In the genomic region with DNA sequence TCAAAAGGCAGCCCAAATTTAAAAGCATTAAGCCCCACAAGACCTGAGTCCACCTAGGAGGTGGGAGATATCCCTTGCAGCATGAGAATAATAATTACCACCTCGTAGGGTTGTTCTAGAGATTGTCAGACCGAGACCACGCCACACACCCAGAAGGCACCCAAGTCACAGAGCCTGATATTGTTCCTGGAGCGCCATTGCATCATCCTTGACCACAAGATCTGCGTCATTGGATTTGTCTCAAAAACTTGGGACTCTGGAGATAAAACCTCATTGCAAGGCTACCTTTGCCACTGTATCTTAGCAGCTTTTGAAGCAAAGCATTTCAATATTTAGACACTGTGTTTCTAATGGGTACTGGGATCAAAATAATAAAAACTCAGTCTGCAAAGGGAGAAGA, we compare ENCODE assay signal across 10 cellular contexts. TPM values are rescaled to one million over a fixed set of nuclear protein-coding genes. Genes with fewer than 3 reads are reported as not detected.
DNase-seq lines count a peak whose midpoint lies in the region; ATAC-seq, FAIRE-seq and TF ChIP-seq lines count a peak whose summit lies in the region.
"Had no signal": no experiment of that assay in that cellular context is flagged by ENCODE, and none has a peak within 500 bp of the region (broad histone marks: within the 10 kb centered on the region; RNA-seq: fewer than 3 reads in every experiment).

No MANE protein-coding gene starts in this region.

- dilution Hi-C loops in keratinocyte (cut with MboI; ENCODE audit: extremely low pct_ligation_motif_present, low sequenced_read_pairs) = no loop called here

- POLR2A ChIA-PET in activated CD8-positive, alpha-beta T cell treated with anti-CD3 and anti-CD28 coated beads for 36 hours (lab: Charles Lee) = interaction anchor here (0.7 to 2.3 kb wide), 8 partner anchors 10 to 582 kb away, joined by 3 to 19 read pairs (median 4); no protein-coding TSS in a partner anchor

- no peaks in the 10 kb centered on the region for H3K36me3 ChIP-seq in BLaER1
- H3K36me3 ChIP-seq in keratinocyte (ENCODE audit: control insufficient read depth in 2 of 2, extremely low read depth in 1 of 2, insufficient read depth in 2 of 2, low read length in 2 of 2) = no peaks in the 10 kb centered on the region
- no peaks in the 10 kb centered on the region for H3K36me3 ChIP-seq in heart left ventricle

- H3K9ac ChIP-seq in BLaER1 (no peak overlapping the region), keratinocyte (ENCODE audit: control insufficient read depth, extremely low read depth, insufficient read depth, low read length) (peak overlapping the region; percentile 49)

- peaks cover 10% of the 10 kb centered on the region for H3K9me3 Mint-ChIP-seq in activated CD8-positive, alpha-beta T cell treated with anti-CD3 and anti-CD28 coated beads for 36 hours

- H3K9me1 ChIP-seq in keratinocyte (ENCODE audit: control insufficient read depth, extremely low read depth, insufficient read depth, low read length) = no peaks in the 10 kb centered on the region

- peak overlapping the region; percentile 97 for H3K27ac Mint-ChIP-seq in activated CD8-positive, alpha-beta T cell treated with anti-CD3 and anti-CD28 coated beads for 36 hours

- H2AFZ ChIP-seq in keratinocyte (ENCODE audit: control insufficient read depth, low read length) = no peak overlapping the region

- H3K27ac ChIP-seq in BLaER1 = no peak overlapping the region
- H3K27ac ChIP-seq in HL-60 (replicated peaks) = peak overlapping the region; percentile 67
- H3K27ac ChIP-seq in keratinocyte (ENCODE audit: control insufficient read depth, insufficient read depth, low read length) = peak overlapping the region; percentile 86
- peak overlapping the region in 1 of 12 donors; percentile 69 for H3K27ac ChIP-seq in heart left ventricle
- H3K27ac ChIP-seq: VCaP had no signal

- peaks cover 11% of the 10 kb centered on the region for H3K36me3 Mint-ChIP-seq in activated CD8-positive, alpha-beta T cell treated with anti-CD3 and anti-CD28 coated beads for 36 hours (ENCODE audit: low read depth)

- H3K4me1 Mint-ChIP-seq in activated CD8-positive, alpha-beta T cell treated with anti-CD3 and anti-CD28 coated beads for 36 hours (ENCODE audit: low read depth) = peaks cover 56% of the 10 kb centered on the region

- H3K4me1 ChIP-seq in BLaER1 (peaks cover 38% of the 10 kb centered on the region), keratinocyte (ENCODE audit: control insufficient read depth, extremely low read depth, insufficient read depth, low read length) (peaks cover 27% of the 10 kb centered on the region), heart left ventricle (peaks cover 0 to 16% (median 0%) of the 10 kb centered on the region in 12 donors)

- peak in 1 of 2 experiments; percentile 53 for DNase-seq in HL-60 (ENCODE audit: low read depth in 1 of 2, low spot score in 1 of 2)
- no peak for DNase-seq in activated CD8-positive, alpha-beta T cell treated with anti-CD3 and anti-CD28 coated beads for 36 hours
- no peak for DNase-seq in keratinocyte (ENCODE audit: low read depth, low spot score)
- no peak for DNase-seq in stimulated activated CD4-positive, alpha-beta T cell treated with anti-CD3 and anti-CD28 coated beads, Interleukin-2, amount 100 ng/mL, for 48 hours
- DNase-seq in NOMO-1 treated with DMSO at 0.1 percent for 48 hours (lab: John Stamatoyannopoulos, UW; ENCODE audit: unreplicated experiment) = no peak
- no peak for DNase-seq in heart left ventricle
- DNase-seq in GF-D8 (lab: John Stamatoyannopoulos, UW) = no peak
- DNase-seq: amniotic stem cell had no signal

- WGBS in heart left ventricle, 4 donors = 77 to 96% (median 82%) methylated on average over 5 of the region's 5 CpGs

- no peak for FAIRE-seq in keratinocyte (lab: Jason Lieb, UNC)

- intact Hi-C loops in activated CD8-positive, alpha-beta T cell treated with anti-CD3 and anti-CD28 coated beads for 36 hours (cut with micrococcal nuclease) = no loop called here
- intact Hi-C loops in heart left ventricle (cut with DNase I) = no loop called here

- no peaks in the 10 kb centered on the region for H3K79me2 ChIP-seq in keratinocyte (ENCODE audit: control insufficient read depth, insufficient read depth, low read length)

- no peaks in the 10 kb centered on the region for H3K27me3 Mint-ChIP-seq in activated CD8-positive, alpha-beta T cell treated with anti-CD3 and anti-CD28 coated beads for 36 hours

- no peaks in the 10 kb centered on the region for H3K27me3 ChIP-seq in BLaER1
- no peaks in the 10 kb centered on the region for H3K27me3 ChIP-seq in HL-60 (ENCODE audit: insufficient read depth, poor library complexity, severe bottlenecking)
- H3K27me3 ChIP-seq in keratinocyte (ENCODE audit: control insufficient read depth, extremely low read depth, insufficient read depth, low read length) = no peaks in the 10 kb centered on the region
- H3K27me3 ChIP-seq in heart left ventricle = no peaks in the 10 kb centered on the region

- no peak for ATAC-seq in activated CD8-positive, alpha-beta T cell treated with anti-CD3 and anti-CD28 coated beads for 36 hours
- ATAC-seq in heart left ventricle = no peak

- TF ChIP-seq POLR2A in heart left ventricle (IDR thresholded peaks at IDR 0.05) = no peak

- H3K9me3 ChIP-seq in BLaER1 = no peaks in the 10 kb centered on the region; the same call in 1 of the 2 replicates
- H3K9me3 ChIP-seq in keratinocyte (ENCODE audit: control insufficient read depth, low read depth, low read length) = peaks cover 2% of the 10 kb centered on the region
- peaks cover 0 to 4% (median 0%) of the 10 kb centered on the region in 12 donors for H3K9me3 ChIP-seq in heart left ventricle

- H4K20me1 ChIP-seq in BLaER1 (no peaks in the 10 kb centered on the region), keratinocyte (ENCODE audit: control insufficient read depth, extremely low read depth, insufficient read depth, low read length) (no peaks in the 10 kb centered on the region)

- no peak overlapping the region for H3K4me3 ChIP-seq in BLaER1
- H3K4me3 ChIP-seq in HL-60 (replicated peaks; ENCODE audit: insufficient read depth, low read length) = no peak overlapping the region
- no peak overlapping the region for H3K4me3 ChIP-seq in keratinocyte (ENCODE audit: control insufficient read depth in 2 of 3, extremely low read depth in 1 of 3, insufficient read depth in 2 of 3, low read depth in 1 of 3, low read length in 3 of 3)
- H3K4me3 ChIP-seq in heart left ventricle = peak overlapping the region in 1 of 12 donors; percentile 12

- TF ChIP-seq CTCF in HL-60 (IDR thresholded peaks at IDR 0.05; ENCODE audit: insufficient read depth, low read length) (no peak), keratinocyte (optimal IDR thresholded peaks at IDR 0.05 in 1 of 3, IDR thresholded peaks at IDR 0.05 in 1 of 3, conservative IDR thresholded peaks at IDR 0.05 in 1 of 3; ENCODE audit: extremely low read depth in 1 of 3, insufficient read depth in 2 of 3, low read length in 3 of 3) (no peak), heart left ventricle (IDR thresholded peaks at IDR 0.05) (no peak)
- no peak for TF ChIP-seq CTCF in activated CD8-positive, alpha-beta T cell treated with anti-CD3 and anti-CD28 coated beads for 36 hours (IDR thresholded peaks at IDR 0.05)

- CTCF ChIA-PET in activated CD8-positive, alpha-beta T cell treated with anti-CD3 and anti-CD28 coated beads for 36 hours (lab: Charles Lee) = interaction anchor here (1.3 to 1.4 kb wide), 2 partner anchors 11 to 25 kb away, joined by 4 to 7 read pairs; no protein-coding TSS in a partner anchor

- peak overlapping the region; percentile 70 for H3K4me3 Mint-ChIP-seq in activated CD8-positive, alpha-beta T cell treated with anti-CD3 and anti-CD28 coated beads for 36 hours

- H3K4me2 ChIP-seq in BLaER1 (peak overlapping the region; percentile 64), keratinocyte (ENCODE audit: control insufficient read depth, extremely low read depth, insufficient read depth, low read depth, low read length) (peak overlapping the region; percentile 79)

RNA-seq across cellular contexts. Expression of gene PPP2R5C, which starts 29.4 kb away (rescaled TPM):
- total RNA-seq in activated CD8-positive, alpha-beta T cell treated with anti-CD3 and anti-CD28 coated beads for 36 hours = 100 to 1,000 TPM; 238 to 242 TPM
- polyA plus RNA-seq in keratinocyte (63.0 to 105 TPM (median 67.0 TPM) in 3 replicates), heart left ventricle (100 to 1,000 TPM in 1 of 2 donors, 10 to 100 TPM in 1; 99.4 to 150 TPM)
- 28.9 TPM for polyA plus RNA-seq in keratinocyte (2011; ENCODE audit: low read depth)
- polyA plus RNA-seq in keratinocyte (2011; cell fraction: cytosol; rRNA removed) = 65.8 and 119 TPM in 2 replicates
- 43.6 and 53.4 TPM in 2 replicates for polyA plus RNA-seq in keratinocyte (2011; cell fraction: nucleus; rRNA removed)
- polyA plus RNA-seq in keratinocyte (2012; ENCODE audit: low replicate concordance) = 50.5 and 65.1 TPM in 2 replicates
- 25.3 to 133 TPM (median 86.3 TPM) in 3 replicates for polyA minus RNA-seq in keratinocyte
- 84.0 TPM for polyA minus RNA-seq in keratinocyte (2011; cell fraction: cytosol; rRNA and poly(A)+ RNA removed)
- 30.6 and 57.9 TPM in 2 replicates for polyA minus RNA-seq in keratinocyte (2011; cell fraction: nucleus; rRNA and poly(A)+ RNA removed)
- total RNA-seq in heart left ventricle = 100 to 1,000 TPM; 116 to 248 (median 207) TPM
